ENCODE assay signal across 13 cellular contexts in genomic region chr1:155871390-155871789, GRCh38. TPM values are rescaled to one million over a fixed set of nuclear protein-coding genes. Genes with fewer than 3 reads are reported as not detected.
DNase-seq lines count a peak whose midpoint lies in the region; ATAC-seq, FAIRE-seq and TF ChIP-seq lines count a peak whose summit lies in the region.
"Had no signal": no experiment of that assay in that cellular context is flagged by ENCODE, and none has a peak within 500 bp of the region (broad histone marks: within the 10 kb centered on the region; RNA-seq: fewer than 3 reads in every experiment).

No MANE protein-coding gene starts in this region.

- H3K27me3 ChIP-seq in endothelial cell of umbilical vein (ENCODE audit: control insufficient read depth in 2 of 2, insufficient read depth in 2 of 2, low read length in 2 of 2): no peaks in the 10 kb centered on the region
- H3K27me3 ChIP-seq in neural cell (ENCODE audit: insufficient read depth, low read depth, low read length): no peaks in the 10 kb centered on the region

- H3K36me3 ChIP-seq in endothelial cell of umbilical vein (ENCODE audit: control insufficient read depth in 2 of 2, extremely low read depth in 1 of 2, insufficient read depth in 2 of 2, low read length in 2 of 2) (peaks cover 0 to 3% of the 10 kb centered on the region in 2 experiments), neural cell (ENCODE audit: insufficient read depth, low read length) (peaks cover 8% of the 10 kb centered on the region)

- no peaks in the 10 kb centered on the region for H3K9me1 ChIP-seq in endothelial cell of umbilical vein (replicated peaks; ENCODE audit: control insufficient read depth, extremely low read depth, insufficient read depth, low read length)

- DNase-seq in DMS79 treated with DMSO at 0.1 percent for 48 hours (lab: John Stamatoyannopoulos, UW) (peak; percentile 80), NCI-H345 (lab: John Stamatoyannopoulos, UW) (peak; percentile 97), endothelial cell of umbilical vein (ENCODE audit: low read depth, low spot score) (peak; percentile 29), GM19239 (ENCODE audit: insufficient read length, low spot score) (no peak), GM10266 (ENCODE audit: extremely low spot score) (no peak)
- DNase-seq: activated CD4-positive, alpha-beta T cell treated with anti-CD3 and anti-CD28 coated beads, Interleukin-2, amount 10 ng/mL, durations not matched to agents 7 days and 5 days; CD4-positive, alpha-beta memory T cell had no signal

- CTCF ChIA-PET in endothelial cell of umbilical vein (lab: Charles Lee): interaction anchor here (1.5 to 3.2 kb wide), 3 partner anchors 12 to 15 kb away, joined by 3 to 9 read pairs (median 7); partner anchors contain the start of genes GON4L and SYT11

- H3K9ac ChIP-seq in endothelial cell of umbilical vein (replicated peaks; ENCODE audit: extremely low read depth, insufficient read depth, low read length): no peak overlapping the region
- no peak overlapping the region for H3K9ac ChIP-seq in neural cell (ENCODE audit: low read length)

- no peak for TF ChIP-seq EP300 in neural cell (conservative IDR thresholded peaks at IDR 0.05; ENCODE audit: poor library complexity, severe bottlenecking)

- no peaks in the 10 kb centered on the region for H3K9me2 ChIP-seq in neural cell (ENCODE audit: insufficient read depth, low read length)

- H2AFZ ChIP-seq in endothelial cell of umbilical vein (ENCODE audit: low read depth, low read length) (no peak overlapping the region), neural cell (ENCODE audit: low read depth, low read length) (no peak overlapping the region)

- POLR2A ChIA-PET in endothelial cell of umbilical vein (lab: Charles Lee): interaction anchor here (1.0 kb wide), 1 partner anchor 22 kb away, joined by 5 read pairs; no protein-coding TSS in a partner anchor

- H4K20me1 ChIP-seq in endothelial cell of umbilical vein (replicated peaks; ENCODE audit: control insufficient read depth, extremely low read depth, insufficient read depth, low read length) (no peaks in the 10 kb centered on the region), neural cell (ENCODE audit: insufficient read depth) (peaks cover 57% of the 10 kb centered on the region)

- no peak for TF ChIP-seq POLR2A in endothelial cell of umbilical vein (IDR thresholded peaks at IDR 0.05; ENCODE audit: low read depth, low read length)

- no peak overlapping the region for H3K4me2 ChIP-seq in endothelial cell of umbilical vein (ENCODE audit: insufficient read depth, low read length)
- H3K4me2 ChIP-seq in neural cell (ENCODE audit: low read length): no peak overlapping the region

- H3K9me3 ChIP-seq in endothelial cell of umbilical vein (replicated peaks; ENCODE audit: control insufficient read depth, insufficient read depth, low read length) (no peaks in the 10 kb centered on the region), neural cell (ENCODE audit: low read length) (no peaks in the 10 kb centered on the region)

- H3F3A ChIP-seq in neural cell (ENCODE audit: insufficient read depth, low read length, poor library complexity, severe bottlenecking): no peaks in the 10 kb centered on the region

- no peak overlapping the region for H3K27ac ChIP-seq in endothelial cell of umbilical vein (ENCODE audit: insufficient read depth, low read depth, low read length)
- no peak overlapping the region for H3K27ac ChIP-seq in neural cell (ENCODE audit: low read length)

- FAIRE-seq in endothelial cell of umbilical vein (lab: Jason Lieb, UNC): no peak
- no peak for FAIRE-seq in GM19239 (lab: Jason Lieb, UNC)
- FAIRE-seq: bronchial epithelial cell, H54 had no signal

- dilution Hi-C loops in endothelial cell of umbilical vein (cut with MboI; ENCODE audit: extremely low pct_ligation_motif_present, low sequenced_read_pairs): no loop called here

- TF ChIP-seq CTCF in endothelial cell of umbilical vein (IDR thresholded peaks at IDR 0.05; ENCODE audit: extremely low read depth in 1 of 2, insufficient read depth in 1 of 2, low read depth in 1 of 2, low read length in 2 of 2) (no peak), neural cell (IDR thresholded peaks at IDR 0.05; ENCODE audit: poor library complexity, severe bottlenecking) (no peak), GM10266 (IDR thresholded peaks at IDR 0.05; ENCODE audit: control insufficient read depth, insufficient read depth, low read depth, missing control alignments) (no peak)

- no peak for TF ChIP-seq RAD21 in neural cell (conservative IDR thresholded peaks at IDR 0.05)

- H3K4me3 ChIP-seq in endothelial cell of umbilical vein (replicated peaks in 1 of 3; ENCODE audit: insufficient read depth in 1 of 3, low read depth in 1 of 3, low read length in 3 of 3): no peak overlapping the region
- H3K4me3 ChIP-seq in neural cell (ENCODE audit: low read length): peak overlapping the region; percentile 31
- H3K4me3 ChIP-seq: skin epidermis had no signal

- no peaks in the 10 kb centered on the region for H3K4me1 ChIP-seq in endothelial cell of umbilical vein (ENCODE audit: control insufficient read depth, extremely low read depth, insufficient read depth, low read length)

- BruUV-seq in endothelial cell of umbilical vein (replicated peaks; lab: Mats Ljungman, UMichigan): no TSS peak

- intact Hi-C loops in endothelial cell of umbilical vein (cut with micrococcal nuclease): no loop called here

- no peak for ATAC-seq in GM21529 (IDR thresholded peaks at IDR 0.05; ENCODE audit: unreplicated experiment)
- ATAC-seq in HG03342 (IDR thresholded peaks at IDR 0.05; ENCODE audit: unreplicated experiment): no peak

- no peaks in the 10 kb centered on the region for H3K79me2 ChIP-seq in endothelial cell of umbilical vein (ENCODE audit: control insufficient read depth, insufficient read depth, low read length)
- peaks cover 91% of the 10 kb centered on the region for H3K79me2 ChIP-seq in neural cell (replicated peaks; ENCODE audit: insufficient read depth, low read length)

TF ChIP-seq in endothelial cell of umbilical vein, 7 proteins besides CTCF, POLR2A, EP300 and RAD21 (continues in another document):
- no peak for TF ChIP-seq GATA2 (IDR thresholded peaks at IDR 0.05; ENCODE audit: insufficient read depth, insufficient read length, low read depth, low read length)
- TF ChIP-seq FOS (IDR thresholded peaks at IDR 0.05; ENCODE audit: borderline replicate concordance, insufficient read depth, low read length): no peak
- TF ChIP-seq MYC (IDR thresholded peaks at IDR 0.05; ENCODE audit: low read depth, low read length): no peak
- no peak for TF ChIP-seq POLR2AphosphoS5 (IDR thresholded peaks at IDR 0.05; ENCODE audit: insufficient read depth, low read depth, low read length)
- no peak for TF ChIP-seq MAX (IDR thresholded peaks at IDR 0.05; ENCODE audit: insufficient read depth, insufficient read length)

TF ChIP-seq in neural cell, 6 proteins besides CTCF, POLR2A, EP300 and RAD21 (continues in another document):
- no peak for TF ChIP-seq EZH2 (IDR thresholded peaks at IDR 0.05; ENCODE audit: borderline replicate concordance, insufficient read depth, low read length, poor library complexity, severe bottlenecking)
- TF ChIP-seq SMC3 (conservative IDR thresholded peaks at IDR 0.05; ENCODE audit: poor library complexity): no peak
- TF ChIP-seq MXI1 (conservative IDR thresholded peaks at IDR 0.05; ENCODE audit: poor library complexity, severe bottlenecking): no peak
- no peak for TF ChIP-seq TAF1 (IDR thresholded peaks at IDR 0.05; ENCODE audit: low read depth)
- no peak for TF ChIP-seq POLR2AphosphoS5 (IDR thresholded peaks at IDR 0.05)

RNA-seq across cellular contexts. Expression of gene SYT11, which starts 12.0 kb away (rescaled TPM):
- total RNA-seq in endothelial cell of umbilical vein: 33.7 and 36.5 TPM in 2 replicates
- polyA plus RNA-seq in endothelial cell of umbilical vein (27.6 and 28.2 TPM in 2 replicates), neural cell (122 and 127 TPM in 2 replicates)
- polyA plus RNA-seq in endothelial cell of umbilical vein (2011; cell fraction: cytosol; rRNA removed): 24.2 and 26.2 TPM in 2 replicates
- polyA plus RNA-seq in endothelial cell of umbilical vein (2011; cell fraction: nucleus; rRNA removed): 18.3 and 18.5 TPM in 2 replicates
- polyA plus RNA-seq in endothelial cell of umbilical vein (2012): 28.6 and 33.6 TPM in 2 replicates
- polyA minus RNA-seq in endothelial cell of umbilical vein (71.3 and 78.1 TPM in 2 replicates), neural cell (239 and 258 TPM in 2 replicates)
- polyA minus RNA-seq in endothelial cell of umbilical vein (2011; cell fraction: cytosol; rRNA and poly(A)+ RNA removed): 0.20 TPM
- polyA minus RNA-seq in endothelial cell of umbilical vein (2011; cell fraction: nucleus; rRNA and poly(A)+ RNA removed): 16.8 and 20.6 TPM in 2 replicates

RNA-seq across cellular contexts. Expression of gene GON4L, which starts 14.4 kb away (rescaled TPM):
- total RNA-seq in endothelial cell of umbilical vein: 58.7 and 60.4 TPM in 2 replicates
- 29.5 and 30.5 TPM in 2 replicates for polyA plus RNA-seq in endothelial cell of umbilical vein
- 17.6 and 17.9 TPM in 2 replicates for polyA plus RNA-seq in endothelial cell of umbilical vein (2011; cell fraction: cytosol; rRNA removed)
- 97.5 and 98.8 TPM in 2 replicates for polyA plus RNA-seq in endothelial cell of umbilical vein (2011; cell fraction: nucleus; rRNA removed)
- polyA plus RNA-seq in endothelial cell of umbilical vein (2012): 20.2 and 26.1 TPM in 2 replicates
- 66.2 and 73.9 TPM in 2 replicates for polyA minus RNA-seq in endothelial cell of umbilical vein
- polyA minus RNA-seq in endothelial cell of umbilical vein (2011; cell fraction: cytosol; rRNA and poly(A)+ RNA removed): 17.1 TPM
- 52.2 and 83.8 TPM in 2 replicates for polyA minus RNA-seq in endothelial cell of umbilical vein (2011; cell fraction: nucleus; rRNA and poly(A)+ RNA removed)
- polyA plus RNA-seq in neural cell: 24.8 and 30.2 TPM in 2 replicates
- polyA minus RNA-seq in neural cell: 58.9 and 62.6 TPM in 2 replicates

RNA-seq across cellular contexts. Expression of gene RIT1, which starts 39.8 kb away (rescaled TPM):
- total RNA-seq in endothelial cell of umbilical vein: 46.4 and 47.8 TPM in 2 replicates
- polyA plus RNA-seq in endothelial cell of umbilical vein (52.0 and 65.5 TPM in 2 replicates), neural cell (78.1 and 83.5 TPM in 2 replicates)
- 56.2 and 62.6 TPM in 2 replicates for polyA plus RNA-seq in endothelial cell of umbilical vein (2011; cell fraction: cytosol; rRNA removed)
- 41.7 and 45.6 TPM in 2 replicates for polyA plus RNA-seq in endothelial cell of umbilical vein (2011; cell fraction: nucleus; rRNA removed)
- 36.1 and 37.2 TPM in 2 replicates for polyA plus RNA-seq in endothelial cell of umbilical vein (2012)
- polyA minus RNA-seq in endothelial cell of umbilical vein (79.4 and 130 TPM in 2 replicates), neural cell (84.2 and 101 TPM in 2 replicates)
- polyA minus RNA-seq in endothelial cell of umbilical vein (2011; cell fraction: cytosol; rRNA and poly(A)+ RNA removed): 15.1 TPM
- polyA minus RNA-seq in endothelial cell of umbilical vein (2011; cell fraction: nucleus; rRNA and poly(A)+ RNA removed): 21.7 and 35.0 TPM in 2 replicates

Comparison
In these comparisons a context has a peak if more than half of its experiments do, and no peak if none do; other contexts are left out.
1. DNase-seq: peak in DMS79 treated with DMSO at 0.1 percent for 48 hours (single experiment), NCI-H345 (single experiment) and endothelial cell of umbilical vein (single experiment); none in GM19239 (single experiment) and GM10266 (single experiment).